Comparison of ENCODE assay signal across 8 cellular contexts in genomic region chr10:95560288-95561199, GRCh38. TPM values are rescaled to one million over a fixed set of nuclear protein-coding genes. Genes with fewer than 3 reads are reported as not detected.
A peak's percentile ranks its signal among the peaks of the same experiment; 100 is the strongest.
DNase-seq lines count a peak whose midpoint lies in the region; ATAC-seq and TF ChIP-seq lines count a peak whose summit lies in the region.

No MANE protein-coding gene starts in this region.

- H3K4me1 Mint-ChIP-seq in immature natural killer cell: peaks cover 10 to 12% of the 10 kb centered on the region in 2 donors

- no peak overlapping the region for H3K27ac ChIP-seq in brain microvascular endothelial cell

- peaks cover 11% of the 10 kb centered on the region for H3K27me3 ChIP-seq in brain microvascular endothelial cell (replicated peaks)

- H3K9me3 Mint-ChIP-seq in immature natural killer cell: peaks cover 0 to 1% (median 0%) of the 10 kb centered on the region in 6 donors

- ATAC-seq in HG03439 (IDR thresholded peaks at IDR 0.05; ENCODE audit: unreplicated experiment): peak; percentile 7
- no peak for ATAC-seq in HG03520 (IDR thresholded peaks at IDR 0.05; ENCODE audit: unreplicated experiment)
- ATAC-seq in GM18505 (IDR thresholded peaks at IDR 0.05; ENCODE audit: unreplicated experiment): no peak

- DNase-seq in COR-L47 (lab: John Stamatoyannopoulos, UW) (peak; percentile 20), T-helper 22 cell (ENCODE audit: low read depth) (peak; percentile 17), brain microvascular endothelial cell (peak; percentile 1), immature natural killer cell (peak; percentile 33 to 38 (median 36))
- DNase-seq in stimulated activated CD4-positive, alpha-beta T cell treated with anti-CD3 and anti-CD28 coated beads, Interleukin-12 subunit alpha, Interleukin-12 subunit beta, amount 100 ng/mL, for 4 hours: peak; percentile 21

- H3K27ac Mint-ChIP-seq in immature natural killer cell: peak overlapping the region; percentile 69 to 95 (median 90)

- H3K4me3 Mint-ChIP-seq in immature natural killer cell: peak overlapping the region; percentile 97 to 100 (median 99)

- no peaks in the 10 kb centered on the region for H3K36me3 ChIP-seq in brain microvascular endothelial cell (replicated peaks)

- no peak for TF ChIP-seq POLR2A in GM18505 (IDR thresholded peaks at IDR 0.05; ENCODE audit: borderline replicate concordance, extremely low read depth, insufficient read depth, insufficient read length)

- in situ Hi-C loops in brain microvascular endothelial cell (cut with HindIII; ENCODE audit: low pct_ligation_motif_present, low sequenced_read_pairs): no loop called here

- H3K36me3 Mint-ChIP-seq in immature natural killer cell: no peaks in the 10 kb centered on the region

- H3K27me3 Mint-ChIP-seq in immature natural killer cell (ENCODE audit: low read depth in 3 of 3): peaks cover 0 to 4% (median 3%) of the 10 kb centered on the region in 3 donors

- no peak for TF ChIP-seq CTCF in brain microvascular endothelial cell (IDR thresholded peaks at IDR 0.05; ENCODE audit: low read depth, low read length, missing control alignments)

- peak overlapping the region; percentile 70 for H3K4me3 ChIP-seq in brain microvascular endothelial cell (ENCODE audit: low read depth, low read length)

RNA-seq across cellular contexts. Expression of gene SORBS1, which starts 0.6 kb away (rescaled TPM):
- polyA plus RNA-seq in immature natural killer cell: 1 to 10 TPM in 1 of 3 donors, under 1 TPM in 2; 0.33 to 1.8 (median 0.82) TPM
